In genomic region chr10:118927317-118927716, GRCh38 we compare ENCODE assay signal across 29 cellular contexts.
"Had no signal": no experiment of that assay in that cellular context is flagged by ENCODE, and none has a peak within 500 bp of the region (broad histone marks: within the 10 kb centered on the region; RNA-seq: fewer than 3 reads in every experiment).

No MANE protein-coding gene starts in this region.

- H3K9ac ChIP-seq: parathyroid adenoma had no signal

- ATAC-seq: activated naive CD4-positive, alpha-beta T cell treated with anti-CD3 and anti-CD28 coated beads, Interleukin-2, amount 50 U/mL, for 72 hours; activated T-cell treated with anti-CD3 and anti-CD28 coated beads, Interleukin-2, amount 50 U/mL, for 72 hours; gastroesophageal sphincter; left cardiac atrium; naive thymus-derived CD4-positive, alpha-beta T cell; psoas muscle; stimulated activated memory B cell treated with anti-CD40 and anti-IgM and Interleukin-4, amounts not matched to agents 10 μg/mL and 1 μg/mL and 100 μg/mL, for 72 hours had no signal

- H3K4me2 ChIP-seq: hepatocyte, smooth muscle cell had no signal

- H3K9me3 ChIP-seq: colonic mucosa, thyroid gland had no signal

- H3K4me1 Mint-ChIP-seq: stimulated activated memory B cell treated with anti-CD40 and anti-IgM and Interleukin-4, amounts not matched to agents 10 μg/mL and 1 μg/mL and 100 μg/mL, for 72 hours had no signal

- DNase-seq: activated CD4-positive, alpha-beta T cell treated with anti-CD3 and anti-CD28 coated beads for 4 hours; activated CD4-positive, alpha-beta T cell treated with anti-CD3 and anti-CD28 coated beads, Interleukin-2, amount 50 U/mL, for 4 hours; activated naive CD4-positive, alpha-beta T cell; activated T-cell treated with anti-CD3 and anti-CD28 coated beads for 4 hours; activated T-cell treated with anti-CD3 and anti-CD28 coated beads, Interleukin-2, amount 50 U/mL, for 72 hours; colonic mucosa; dorsolateral prefrontal cortex; effector memory CD4-positive, alpha-beta T cell; left cardiac atrium; midbrain; naive thymus-derived CD4-positive, alpha-beta T cell; occipital lobe; psoas muscle; stimulated activated CD4-positive, alpha-beta T cell treated with anti-CD3 and anti-CD28 coated beads, Interleukin-1b, Interleukin-23, amount 100 ng/mL, for 48 hours; stimulated activated CD4-positive, alpha-beta T cell treated with anti-CD3 and anti-CD28 coated beads, Interleukin-4, amount 100 ng/mL, for 4 hours; stimulated activated CD8-positive, alpha-beta memory T cell treated with anti-CD3 and anti-CD28 coated beads, Interleukin-4, amount 100 ng/mL, for 48 hours; stomach; T-helper 1 cell; thyroid gland had no signal

- H3K36me3 Mint-ChIP-seq: stimulated activated memory B cell treated with anti-CD40 and anti-IgM and Interleukin-4, amounts not matched to agents 10 μg/mL and 1 μg/mL and 100 μg/mL, for 72 hours had no signal

- H3K27me3 ChIP-seq: breast epithelium, colonic mucosa, gastroesophageal sphincter, hepatocyte, stomach, thyroid gland had no signal

- H2AFZ ChIP-seq: hepatocyte, parathyroid adenoma had no signal

- H3K27ac ChIP-seq: breast epithelium, colonic mucosa, dorsolateral prefrontal cortex, gastroesophageal sphincter, hepatocyte, parathyroid adenoma, psoas muscle, stomach, thyroid gland, VCaP had no signal

- H3K4me3 Mint-ChIP-seq: activated T-cell treated with anti-CD3 and anti-CD28 coated beads, Interleukin-2, amount 50 U/mL, for 72 hours; naive thymus-derived CD4-positive, alpha-beta T cell; neural crest cell; stimulated activated memory B cell treated with anti-CD40 and anti-IgM and Interleukin-4, amounts not matched to agents 10 μg/mL and 1 μg/mL and 100 μg/mL, for 72 hours; T-helper 2 cell treated with Interferon-gamma antibody and Interleukin-4, amounts not matched to agents 5 μg/mL and 100 μg/mL, for 36 hours had no signal

- H3K79me2 ChIP-seq: hepatocyte, parathyroid adenoma had no signal

- H3K4me1 ChIP-seq: breast epithelium, colonic mucosa, gastroesophageal sphincter, parathyroid adenoma, psoas muscle, stomach had no signal

- H3K36me3 ChIP-seq: breast epithelium, colonic mucosa, gastroesophageal sphincter, stomach, thyroid gland had no signal

- H3K4me3 ChIP-seq: breast epithelium, colonic mucosa, dorsolateral prefrontal cortex, gastroesophageal sphincter, hepatocyte, psoas muscle, smooth muscle cell, stomach, thyroid gland had no signal

- H3K27ac Mint-ChIP-seq: activated naive CD4-positive, alpha-beta T cell treated with anti-CD3 and anti-CD28 coated beads, Interleukin-2, amount 50 U/mL, for 72 hours; activated T-cell treated with anti-CD3 and anti-CD28 coated beads, Interleukin-2, amount 50 U/mL, for 72 hours; naive thymus-derived CD4-positive, alpha-beta T cell; stimulated activated memory B cell treated with anti-CD40 and anti-IgM and Interleukin-4, amounts not matched to agents 10 μg/mL and 1 μg/mL and 100 μg/mL, for 72 hours; T-helper 2 cell treated with Interferon-gamma antibody and Interleukin-4, amounts not matched to agents 5 μg/mL and 100 μg/mL, for 36 hours had no signal
